In genomic region chr3:150890831-150891230, GRCh38 we compare ENCODE assay signal across 34 cellular contexts. TPM values are rescaled to one million over a fixed set of nuclear protein-coding genes. Genes with fewer than 3 reads are reported as not detected.
"Had no signal": no experiment of that assay in that cellular context is flagged by ENCODE, and none has a peak within 500 bp of the region (broad histone marks: within the 10 kb centered on the region; RNA-seq: fewer than 3 reads in every experiment).

No MANE protein-coding gene starts in this region.

- DNase-seq: activated B cell treated with CpG ODN at 0.5 μM for 24 hours; activated CD4-positive, alpha-beta memory T cell treated with anti-CD3 and anti-CD28 coated beads for 36 hours; activated CD4-positive, alpha-beta T cell treated with anti-CD3 and anti-CD28 coated beads for 4 hours; activated CD4-positive, alpha-beta T cell treated with anti-CD3 and anti-CD28 coated beads, Interleukin-2, amount 50 U/mL, for 1 hour; activated CD4-positive, CD25-positive, alpha-beta regulatory T cell treated with anti-CD3 and anti-CD28 coated beads, Interleukin-2, amount 50 U/mL, for 72 hours; activated CD8-positive, alpha-beta memory T cell treated with anti-CD3 and anti-CD28 coated beads, Interleukin-2, amount 50 U/mL, for 4 hours; activated naive CD4-positive, alpha-beta T cell treated with anti-CD3 and anti-CD28 coated beads, Interleukin-2, amount 50 U/mL, for 16 hours; activated naive CD8-positive, alpha-beta T cell treated with anti-CD3 and anti-CD28 coated beads for 36 hours; activated T-cell treated with anti-CD3 and anti-CD28 coated beads for 4 hours; activated T-cell treated with anti-CD3 and anti-CD28 coated beads, Interleukin-2, amount 50 U/mL, for 4 hours; amniotic stem cell; aorta; brain microvascular endothelial cell; central memory CD4-positive, alpha-beta T cell; Kasumi-1; KG1; MG63; NCI-H1092; NCI-H1436 treated with DMSO at 0.1 percent for 48 hours; NCI-H1694 treated with DMSO at 0.1 percent for 48 hours; NCI-H2029; NCI-H345; NCI-H524 treated with DMSO at 0.1 percent for 48 hours; NK-92 treated with Interleukin-12 subunit alpha and Interleukin-12 subunit beta, amount 100 ng/mL, for 24 hours; PC-3; Peyer's patch; Right ventricle myocardium superior; SW 1271; T-helper 1 cell; T-helper 2 cell; T-helper 9 cell had no signal

- H3K4me3 ChIP-seq: MG63, Peyer's patch had no signal

- H3K36me3 ChIP-seq: brain microvascular endothelial cell, MG63, Peyer's patch had no signal

- H3K4me1 ChIP-seq: Peyer's patch had no signal

- H3K27ac ChIP-seq: brain microvascular endothelial cell, Peyer's patch, VCaP had no signal

- H3K27me3 ChIP-seq: Peyer's patch had no signal

- H3K9me3 ChIP-seq: MG63, Peyer's patch had no signal

RNA-seq across cellular contexts. Expression of gene MINDY4B, which starts 14.4 kb away (rescaled TPM):
- total RNA-seq: activated B cell treated with CpG ODN at 0.5 μM for 24 hours; activated CD4-positive, alpha-beta memory T cell treated with anti-CD3 and anti-CD28 coated beads for 36 hours; activated naive CD8-positive, alpha-beta T cell treated with anti-CD3 and anti-CD28 coated beads for 36 hours; activated T-cell treated with anti-CD3 and anti-CD28 coated beads, Interleukin-2, amount 50 U/mL, for 4 hours; activated T-helper 1 cell treated with anti-CD3 and anti-CD28 coated beads, Interleukin-12 subunit alpha, Interleukin-12 subunit beta, Interleukin-2, Interleukin-4 antibody, amounts not matched to agents 30 ng/mL and 10 ng/mL and 1 ng/mL, durations not matched to agents 14 hours and 24 hours and 36 hours; aorta; NCI-H460; PC-3; Peyer's patch; Right ventricle myocardium superior had no signal
- polyA plus RNA-seq: aorta had no signal
